ENCODE assay signal across 8 cellular contexts in the genomic region with DNA sequence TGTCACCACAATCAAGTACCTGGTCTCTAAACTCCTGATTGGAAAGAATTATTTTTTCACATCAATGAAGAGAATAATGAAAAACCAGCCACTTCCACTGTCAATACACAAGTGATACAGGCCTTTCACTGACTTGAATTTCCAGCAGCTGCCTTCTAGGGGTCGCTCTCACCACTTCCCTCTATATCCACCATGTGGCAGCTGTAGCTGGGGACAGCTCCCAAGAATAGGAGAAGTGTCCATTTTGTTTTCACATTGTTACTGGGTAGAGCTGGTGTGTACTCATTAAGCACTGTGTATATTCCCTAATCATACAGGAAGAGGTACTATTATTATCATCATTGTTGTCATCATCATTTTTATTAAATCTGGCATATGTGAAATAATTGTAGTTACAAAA.
A peak's percentile ranks its signal among the peaks of the same experiment; 100 is the strongest.
DNase-seq lines count a peak whose midpoint lies in the region; ATAC-seq and TF ChIP-seq lines count a peak whose summit lies in the region.

No MANE protein-coding gene starts in this region.

- POLR2A ChIA-PET in T-cell (lab: Charles Lee): no interaction called here

- H3K4me3 ChIP-seq in ascending aorta: no peak overlapping the region
- no peak overlapping the region for H3K4me3 ChIP-seq in psoas muscle

- H3K4me1 ChIP-seq in ascending aorta (no peaks in the 10 kb centered on the region), psoas muscle (no peaks in the 10 kb centered on the region)

- H3K27me3 ChIP-seq in ascending aorta (no peaks in the 10 kb centered on the region), psoas muscle (ENCODE audit: insufficient read depth in 3 of 3, low read length in 2 of 3) (no peaks in the 10 kb centered on the region)

- DNase-seq in G401 (ENCODE audit: low spot score): peak; percentile 8
- DNase-seq in NCI-H1930 (lab: John Stamatoyannopoulos, UW): peak; percentile 28 to 32
- peak; percentile 53 for DNase-seq in SW480 (ENCODE audit: low spot score)
- peak; percentile 7 for DNase-seq in midbrain (lab: John Stamatoyannopoulos, UW)
- DNase-seq in natural killer cell: no peak
- no peak for DNase-seq in ascending aorta (ENCODE audit: low spot score in 2 of 2)
- no peak for DNase-seq in psoas muscle
- no peak for DNase-seq in T-cell

- no peaks in the 10 kb centered on the region for H3K27me3 Mint-ChIP-seq in natural killer cell (ENCODE audit: low read depth in 2 of 2)
- no peaks in the 10 kb centered on the region for H3K27me3 Mint-ChIP-seq in T-cell

- H3K9me3 ChIP-seq in ascending aorta (no peaks in the 10 kb centered on the region), psoas muscle (no peaks in the 10 kb centered on the region)

- H3K9me3 Mint-ChIP-seq in natural killer cell: peaks cover 3 to 7% of the 10 kb centered on the region in 2 donors
- H3K9me3 Mint-ChIP-seq in T-cell: peaks cover 3 to 12% (median 8%) of the 10 kb centered on the region in 3 donors

- CTCF ChIA-PET in T-cell (lab: Charles Lee): no interaction called here

- H3K4me1 Mint-ChIP-seq in natural killer cell: peaks cover 0 to 5% of the 10 kb centered on the region in 2 donors
- no peaks in the 10 kb centered on the region for H3K4me1 Mint-ChIP-seq in T-cell

- intact Hi-C loops in natural killer cell (cut with micrococcal nuclease): no loop called here
- intact Hi-C loops in ascending aorta (cut with DNase I): no loop called here
- intact Hi-C loops in psoas muscle (cut with DNase I): no loop called here

- 28 to 42% (median 42%) methylated on average over 1 of the region's 1 CpG for WGBS in psoas muscle, 3 donors

- H3K4me3 Mint-ChIP-seq in natural killer cell (no peak overlapping the region), T-cell (no peak overlapping the region)

- TF ChIP-seq CTCF in natural killer cell (IDR thresholded peaks at IDR 0.05) (no peak), ascending aorta (IDR thresholded peaks at IDR 0.05) (peak in 1 of 3 experiments; percentile 7), psoas muscle (IDR thresholded peaks at IDR 0.05) (no peak)

- in situ Hi-C loops in G401 (cut with HindIII; ENCODE audit: low sequenced_read_pairs): no loop called here

- H3K36me3 Mint-ChIP-seq in natural killer cell (no peaks in the 10 kb centered on the region), T-cell (no peaks in the 10 kb centered on the region)

- H3K36me3 ChIP-seq in ascending aorta: no peaks in the 10 kb centered on the region
- no peaks in the 10 kb centered on the region for H3K36me3 ChIP-seq in psoas muscle (ENCODE audit: insufficient read depth in 1 of 2, low read depth in 1 of 2)

- H3K27ac ChIP-seq in ascending aorta (no peak overlapping the region), psoas muscle (no peak overlapping the region)

- ATAC-seq in natural killer cell (no peak), psoas muscle (no peak), T-cell (replicated peaks in 1 of 4) (no peak)

- H3K27ac Mint-ChIP-seq in natural killer cell (no peak overlapping the region), T-cell (no peak overlapping the region)

Comparison
In these comparisons a context has a peak if more than half of its experiments do, and no peak if none do; other contexts are left out.
1. DNase-seq: peak in G401 (single experiment), NCI-H1930 (2 of 2), SW480 (single experiment) and midbrain (single experiment); none in natural killer cell (single experiment), ascending aorta (0 of 2), psoas muscle (0 of 2) and T-cell (0 of 34).